11 cellular contexts compared by ENCODE assay signal in genomic region chr15:44666208-44667038, GRCh38. TPM values are rescaled to one million over a fixed set of nuclear protein-coding genes. Genes with fewer than 3 reads are reported as not detected.
DNase-seq lines count a peak whose midpoint lies in the region; ATAC-seq and TF ChIP-seq lines count a peak whose summit lies in the region.
"Had no signal": no experiment of that assay in that cellular context is flagged by ENCODE, and none has a peak within 500 bp of the region (broad histone marks: within the 10 kb centered on the region; RNA-seq: fewer than 3 reads in every experiment).

No MANE protein-coding gene starts in this region.

- TF ChIP-seq CTCF in coronary artery (IDR thresholded peaks at IDR 0.05): no peak

- intact Hi-C loops in activated naive CD4-positive, alpha-beta T cell treated with anti-CD3 and anti-CD28 coated beads for 36 hours (cut with micrococcal nuclease): loop anchor here (1.0 to 2.0 kb wide), 2 partner anchors 10 to 16 kb away; no protein-coding TSS in a partner anchor

- H3K9me3 ChIP-seq in KOPT-K1 (ENCODE audit: insufficient read depth, low read length, poor library complexity, severe bottlenecking): no peaks in the 10 kb centered on the region

- H3K9me3 Mint-ChIP-seq in activated naive CD4-positive, alpha-beta T cell treated with anti-CD3 and anti-CD28 coated beads for 36 hours: no peaks in the 10 kb centered on the region
- H3K9me3 Mint-ChIP-seq in activated T-helper 17 cell treated with anti-CD3 and anti-CD28 coated beads, Interleukin-2, amount 50 U/mL, for 72 hours: no peaks in the 10 kb centered on the region
- H3K9me3 Mint-ChIP-seq in stimulated activated memory B cell treated with anti-CD40 and anti-IgM and Interleukin-4, amounts not matched to agents 10 μg/mL and 1 μg/mL and 100 μg/mL, for 72 hours: no peaks in the 10 kb centered on the region

- CTCF ChIA-PET in activated naive CD4-positive, alpha-beta T cell treated with anti-CD3 and anti-CD28 coated beads for 36 hours (lab: Charles Lee): interaction anchor here (0.5 to 6.9 kb wide), 6 partner anchors 11 to 85 kb away, joined by 3 to 200 read pairs (median 7); partner anchors contain the start of genes B2M, PATL2 and TRIM69

- no peaks in the 10 kb centered on the region for H3K36me3 Mint-ChIP-seq in activated naive CD4-positive, alpha-beta T cell treated with anti-CD3 and anti-CD28 coated beads for 36 hours (ENCODE audit: low read depth)
- peaks cover 21% of the 10 kb centered on the region for H3K36me3 Mint-ChIP-seq in activated T-helper 17 cell treated with anti-CD3 and anti-CD28 coated beads, Interleukin-2, amount 50 U/mL, for 72 hours (ENCODE audit: low read depth)
- no peaks in the 10 kb centered on the region for H3K36me3 Mint-ChIP-seq in stimulated activated memory B cell treated with anti-CD40 and anti-IgM and Interleukin-4, amounts not matched to agents 10 μg/mL and 1 μg/mL and 100 μg/mL, for 72 hours

- peaks cover 72% of the 10 kb centered on the region for H3K4me1 Mint-ChIP-seq in activated naive CD4-positive, alpha-beta T cell treated with anti-CD3 and anti-CD28 coated beads for 36 hours (ENCODE audit: low read depth)
- peaks cover 25% of the 10 kb centered on the region for H3K4me1 Mint-ChIP-seq in activated T-helper 17 cell treated with anti-CD3 and anti-CD28 coated beads, Interleukin-2, amount 50 U/mL, for 72 hours
- peaks cover 70% of the 10 kb centered on the region for H3K4me1 Mint-ChIP-seq in stimulated activated memory B cell treated with anti-CD40 and anti-IgM and Interleukin-4, amounts not matched to agents 10 μg/mL and 1 μg/mL and 100 μg/mL, for 72 hours

- H3K4me3 Mint-ChIP-seq in activated naive CD4-positive, alpha-beta T cell treated with anti-CD3 and anti-CD28 coated beads for 36 hours: peak overlapping the region; percentile 62
- peak overlapping the region; percentile 94 for H3K4me3 Mint-ChIP-seq in activated T-helper 17 cell treated with anti-CD3 and anti-CD28 coated beads, Interleukin-2, amount 50 U/mL, for 72 hours
- H3K4me3 Mint-ChIP-seq in stimulated activated memory B cell treated with anti-CD40 and anti-IgM and Interleukin-4, amounts not matched to agents 10 μg/mL and 1 μg/mL and 100 μg/mL, for 72 hours: peak overlapping the region; percentile 66

- no peak overlapping the region for H3K4me3 ChIP-seq in coronary artery

- ATAC-seq in activated T-helper 17 cell treated with anti-CD3 and anti-CD28 coated beads, Interleukin-2, amount 50 U/mL, for 72 hours (replicated peaks): no peak
- no peak for ATAC-seq in stimulated activated memory B cell treated with anti-CD40 and anti-IgM and Interleukin-4, amounts not matched to agents 10 μg/mL and 1 μg/mL and 100 μg/mL, for 72 hours
- ATAC-seq in GM18858 (IDR thresholded peaks at IDR 0.05; ENCODE audit: unreplicated experiment): no peak

- H3K36me3 ChIP-seq in KOPT-K1 (ENCODE audit: insufficient read depth, low read length): no peaks in the 10 kb centered on the region

- peak overlapping the region; percentile 32 for H3K27ac ChIP-seq in KOPT-K1 (ENCODE audit: low read depth, low read length, poor library complexity, severe bottlenecking)
- H3K27ac ChIP-seq in coronary artery: no peak overlapping the region

- H3K27ac Mint-ChIP-seq in activated naive CD4-positive, alpha-beta T cell treated with anti-CD3 and anti-CD28 coated beads for 36 hours: peak overlapping the region; percentile 94
- peak overlapping the region; percentile 97 for H3K27ac Mint-ChIP-seq in activated T-helper 17 cell treated with anti-CD3 and anti-CD28 coated beads, Interleukin-2, amount 50 U/mL, for 72 hours
- peak overlapping the region; percentile 93 for H3K27ac Mint-ChIP-seq in stimulated activated memory B cell treated with anti-CD40 and anti-IgM and Interleukin-4, amounts not matched to agents 10 μg/mL and 1 μg/mL and 100 μg/mL, for 72 hours

- H3K27me3 Mint-ChIP-seq in activated naive CD4-positive, alpha-beta T cell treated with anti-CD3 and anti-CD28 coated beads for 36 hours (ENCODE audit: low read depth): no peaks in the 10 kb centered on the region
- H3K27me3 Mint-ChIP-seq in activated T-helper 17 cell treated with anti-CD3 and anti-CD28 coated beads, Interleukin-2, amount 50 U/mL, for 72 hours: no peaks in the 10 kb centered on the region
- no peaks in the 10 kb centered on the region for H3K27me3 Mint-ChIP-seq in stimulated activated memory B cell treated with anti-CD40 and anti-IgM and Interleukin-4, amounts not matched to agents 10 μg/mL and 1 μg/mL and 100 μg/mL, for 72 hours

- no peak for DNase-seq in activated naive CD4-positive, alpha-beta T cell treated with anti-CD3 and anti-CD28 coated beads for 36 hours
- no peak for DNase-seq in activated naive CD4-positive, alpha-beta T cell treated with Interleukin-2 at 50 U/mL for 16 hours
- DNase-seq in NCI-H2227 treated with DMSO at 0.1 percent for 48 hours (lab: John Stamatoyannopoulos, UW) (no peak), coronary artery (ENCODE audit: low spot score) (no peak)
- DNase-seq: islet precursor cell, posterior cingulate gyrus had no signal

RNA-seq across cellular contexts. Expression of gene SPG11, which starts 3.0 kb away (rescaled TPM):
- 10 to 100 TPM; 83.2 to 96.4 TPM for total RNA-seq in activated naive CD4-positive, alpha-beta T cell treated with anti-CD3 and anti-CD28 coated beads for 36 hours
- 10 to 100 TPM; 55.7 to 98.4 TPM for total RNA-seq in activated T-helper 17 cell treated with anti-CD3 and anti-CD28 coated beads, Interleukin-2, amount 50 U/mL, for 72 hours

RNA-seq across cellular contexts. Expression of gene PATL2, which starts 44.7 kb away (rescaled TPM):
- total RNA-seq in activated naive CD4-positive, alpha-beta T cell treated with anti-CD3 and anti-CD28 coated beads for 36 hours: 1 to 10 TPM; 6.1 to 6.3 TPM
- total RNA-seq in activated T-helper 17 cell treated with anti-CD3 and anti-CD28 coated beads, Interleukin-2, amount 50 U/mL, for 72 hours: 10 to 100 TPM in 1 of 2 donors, 1 to 10 TPM in 1; 7.9 to 38.5 TPM
- total RNA-seq: epithelial cell of proximal tubule had no signal

RNA-seq across cellular contexts. Expression of gene B2M, which starts 44.9 kb away (rescaled TPM):
- 1,000 to 10,000 TPM; 5,387 to 5,703 TPM for total RNA-seq in activated naive CD4-positive, alpha-beta T cell treated with anti-CD3 and anti-CD28 coated beads for 36 hours
- total RNA-seq in activated T-helper 17 cell treated with anti-CD3 and anti-CD28 coated beads, Interleukin-2, amount 50 U/mL, for 72 hours: 1,000 to 10,000 TPM; 4,659 to 6,253 TPM
